In genomic region chr4:180695851-180696250, GRCh38 we compare ENCODE assay signal across 19 cellular contexts.
A peak's percentile ranks its signal among the peaks of the same experiment; 100 is the strongest.
DNase-seq lines count a peak whose midpoint lies in the region; ATAC-seq and TF ChIP-seq lines count a peak whose summit lies in the region.
"Had no signal": no experiment of that assay in that cellular context is flagged by ENCODE, and none has a peak within 500 bp of the region (broad histone marks: within the 10 kb centered on the region; RNA-seq: fewer than 3 reads in every experiment).

No MANE protein-coding gene starts in this region.

- TF ChIP-seq CTCF in KMS-11 (conservative IDR thresholded peaks at IDR 0.05; ENCODE audit: low read depth, low read length), result no peak

- no peaks in the 10 kb centered on the region for H3K9me3 ChIP-seq in naive thymus-derived CD4-positive, alpha-beta T cell (ENCODE audit: control insufficient read depth in 2 of 3, low read length in 3 of 3)

- H3K4me1 Mint-ChIP-seq in naive thymus-derived CD4-positive, alpha-beta T cell, result no peaks in the 10 kb centered on the region
- H3K4me1 Mint-ChIP-seq: activated naive CD4-positive, alpha-beta T cell treated with anti-CD3 and anti-CD28 coated beads, Interleukin-2, amount 50 U/mL, for 24 hours had no signal

- POLR2A ChIA-PET in naive thymus-derived CD4-positive, alpha-beta T cell (lab: Charles Lee), result no interaction called here

- H2AFZ ChIP-seq in KMS-11 (ENCODE audit: low read depth), result no peak overlapping the region

- H3K4me2 ChIP-seq in KMS-11, result peak overlapping the region; percentile 11; the same call in 1 of the 2 replicates

- H3K27me3 ChIP-seq in KMS-11 (ENCODE audit: insufficient read depth, low read depth), result no peaks in the 10 kb centered on the region
- no peaks in the 10 kb centered on the region for H3K27me3 ChIP-seq in naive thymus-derived CD4-positive, alpha-beta T cell (ENCODE audit: control insufficient read depth in 2 of 2, insufficient read depth in 2 of 2, low read length in 2 of 2)

- no peak for ATAC-seq in naive thymus-derived CD4-positive, alpha-beta T cell
- ATAC-seq in GM19395 (IDR thresholded peaks at IDR 0.05; ENCODE audit: unreplicated experiment) (no peak), GM18870 (IDR thresholded peaks at IDR 0.05; ENCODE audit: unreplicated experiment) (no peak), GM21367 (IDR thresholded peaks at IDR 0.05; ENCODE audit: unreplicated experiment) (no peak)
- ATAC-seq: left lobe of liver had no signal

- no peaks in the 10 kb centered on the region for H4K20me1 ChIP-seq in KMS-11 (ENCODE audit: insufficient read depth)

- no peak overlapping the region for H3K27ac Mint-ChIP-seq in naive thymus-derived CD4-positive, alpha-beta T cell
- H3K27ac Mint-ChIP-seq: activated naive CD4-positive, alpha-beta T cell treated with anti-CD3 and anti-CD28 coated beads, Interleukin-2, amount 50 U/mL, for 24 hours; progenitor cell of endocrine pancreas; T-helper 1 cell treated with Interleukin-12 subunit alpha and Interleukin-12 subunit beta and Interleukin-4 antibody, amounts not matched to agents 30 μg/mL and 1 μg/mL, for 36 hours had no signal

- H3K27me3 Mint-ChIP-seq in naive thymus-derived CD4-positive, alpha-beta T cell, result no peaks in the 10 kb centered on the region
- H3K27me3 Mint-ChIP-seq: activated naive CD4-positive, alpha-beta T cell treated with anti-CD3 and anti-CD28 coated beads, Interleukin-2, amount 50 U/mL, for 24 hours; progenitor cell of endocrine pancreas had no signal

- DNase-seq in A172 (ENCODE audit: low spot score), result peak; percentile 81
- DNase-seq in astrocyte of the hippocampus (ENCODE audit: low read depth, low spot score), result peak; percentile 93
- peak; percentile 87 for DNase-seq in glomerular visceral epithelial cell (ENCODE audit: extremely low spot score)
- no peak for DNase-seq in naive thymus-derived CD4-positive, alpha-beta T cell
- DNase-seq: activated CD4-positive, alpha-beta T cell treated with anti-CD3 and anti-CD28 coated beads for 1 hour; Karpas-422; NCI-H1930; NCI-H526 treated with DMSO at 0.1 percent for 48 hours; RPMI8226; stimulated activated CD4-positive, alpha-beta T cell treated with anti-CD3 and anti-CD28 coated beads, Interleukin-15, amount 100 ng/mL, for 24 hours; substantia nigra had no signal

- peaks cover 0 to 9% (median 3%) of the 10 kb centered on the region in 11 donors for H3K9me3 Mint-ChIP-seq in naive thymus-derived CD4-positive, alpha-beta T cell
- H3K9me3 Mint-ChIP-seq: activated naive CD4-positive, alpha-beta T cell treated with anti-CD3 and anti-CD28 coated beads, Interleukin-2, amount 50 U/mL, for 24 hours had no signal

- H3K27ac ChIP-seq in KMS-11, result no peak overlapping the region
- H3K27ac ChIP-seq in naive thymus-derived CD4-positive, alpha-beta T cell (ENCODE audit: low read depth, low read length), result no peak overlapping the region

- no peak overlapping the region for H3K9ac ChIP-seq in KMS-11

- no peaks in the 10 kb centered on the region for H3K36me3 ChIP-seq in KMS-11 (ENCODE audit: insufficient read depth)
- no peaks in the 10 kb centered on the region for H3K36me3 ChIP-seq in naive thymus-derived CD4-positive, alpha-beta T cell (ENCODE audit: control insufficient read depth in 2 of 3, insufficient read depth in 3 of 3, low read length in 3 of 3)

- no peak overlapping the region for H3K4me3 Mint-ChIP-seq in naive thymus-derived CD4-positive, alpha-beta T cell
- H3K4me3 Mint-ChIP-seq: activated naive CD4-positive, alpha-beta T cell treated with anti-CD3 and anti-CD28 coated beads, Interleukin-2, amount 50 U/mL, for 24 hours; T-helper 1 cell treated with Interleukin-12 subunit alpha and Interleukin-12 subunit beta and Interleukin-4 antibody, amounts not matched to agents 30 μg/mL and 1 μg/mL, for 36 hours had no signal

- intact Hi-C loops in naive thymus-derived CD4-positive, alpha-beta T cell (cut with micrococcal nuclease), result no loop called here

- H3K4me3 ChIP-seq in KMS-11 (IDR thresholded peaks at IDR 0.05; ENCODE audit: insufficient read depth, low read depth, low read length), result no peak overlapping the region
- H3K4me3 ChIP-seq in naive thymus-derived CD4-positive, alpha-beta T cell (ENCODE audit: low read length), result no peak overlapping the region

- H3K36me3 Mint-ChIP-seq in naive thymus-derived CD4-positive, alpha-beta T cell, result no peaks in the 10 kb centered on the region
- H3K36me3 Mint-ChIP-seq: activated naive CD4-positive, alpha-beta T cell treated with anti-CD3 and anti-CD28 coated beads, Interleukin-2, amount 50 U/mL, for 24 hours had no signal

- peaks cover 12% of the 10 kb centered on the region for H3K4me1 ChIP-seq in KMS-11 (ENCODE audit: low read depth, poor library complexity, severe bottlenecking)
- H3K4me1 ChIP-seq in naive thymus-derived CD4-positive, alpha-beta T cell (ENCODE audit: control insufficient read depth in 2 of 2, insufficient read depth in 2 of 2, low read length in 2 of 2), result no peaks in the 10 kb centered on the region

- no peaks in the 10 kb centered on the region for H3K79me2 ChIP-seq in KMS-11 (ENCODE audit: insufficient read depth, low read depth)

- CTCF ChIA-PET in naive thymus-derived CD4-positive, alpha-beta T cell (lab: Charles Lee), result no interaction called here

Comparison
In these comparisons a context has a peak if more than half of its experiments do, and no peak if none do; other contexts are left out.
1. DNase-seq: peak in A172 (single experiment), astrocyte of the hippocampus (single experiment) and glomerular visceral epithelial cell (single experiment); none in naive thymus-derived CD4-positive, alpha-beta T cell (0 of 9).